In genomic region chr9:133478851-133479711, GRCh38 we compare ENCODE assay signal across 8 cellular contexts.
DNase-seq lines count a peak whose midpoint lies in the region; ATAC-seq and TF ChIP-seq lines count a peak whose summit lies in the region.

Gene SLC2A6 (minus strand): TSS chr9:133479099. CDS start chr9:133479059, 40 bp downstream.

- POLR2A ChIA-PET in AG04449 (lab: Yijun Ruan, JAX), result interaction anchor here (0.7 to 2.1 kb wide), 5 partner anchors 11 to 237 kb away, joined by 3 to 8 read pairs (median 4); partner anchors contain the start of genes CACFD1, MED22 and RPL7A

- DNase-seq in AG04449 (ENCODE audit: low read depth, low spot score) (no peak), NCI-H2196 (lab: John Stamatoyannopoulos, UW; ENCODE audit: unreplicated experiment) (peak; percentile 90), islet precursor cell (peak; percentile 95)
- peak; percentile 60 to 69 for DNase-seq in central memory CD8-positive, alpha-beta T cell (ENCODE audit: low spot score in 2 of 2)
- DNase-seq in stimulated activated CD4-positive, alpha-beta T cell treated with anti-CD3 and anti-CD28 coated beads, Interleukin-12 subunit alpha, Interleukin-12 subunit beta, amount 100 ng/mL, for 24 hours (ENCODE audit: low read depth in 2 of 2), result peak; percentile 67 to 74

- H3K27ac Mint-ChIP-seq in central memory CD8-positive, alpha-beta T cell (ENCODE audit: low read depth), result peak within 1 kb of the TSS; percentile 32

- peaks cover 2% of the 10 kb centered on the region for H3K36me3 Mint-ChIP-seq in central memory CD8-positive, alpha-beta T cell (ENCODE audit: insufficient read depth)

- H3K4me1 Mint-ChIP-seq in central memory CD8-positive, alpha-beta T cell, result peaks cover 11% of the 10 kb centered on the region

- TF ChIP-seq CTCF in AG04449 (IDR thresholded peaks at IDR 0.05; ENCODE audit: insufficient read depth, low read length, missing control alignments), result no peak

- H3K9me3 Mint-ChIP-seq in central memory CD8-positive, alpha-beta T cell, result no peaks in the 10 kb centered on the region

- H3K4me3 ChIP-seq in AG04449 (ENCODE audit: low read depth, low read length), result peak within 1 kb of the TSS; percentile 66

- H3K4me3 Mint-ChIP-seq in central memory CD8-positive, alpha-beta T cell, result peak within 1 kb of the TSS; percentile 66

- ATAC-seq in GM18868 (IDR thresholded peaks at IDR 0.05; ENCODE audit: unreplicated experiment) (peak; percentile 90), HG03095 (IDR thresholded peaks at IDR 0.05; ENCODE audit: unreplicated experiment) (peak; percentile 87)
- peak; percentile 99 for ATAC-seq in activated CD4-positive, CD25-positive, alpha-beta regulatory T cell treated with anti-CD3 and anti-CD28 coated beads, Interleukin-2, amount 50 U/mL, for 24 hours
- peak; percentile 95 for ATAC-seq in central memory CD8-positive, alpha-beta T cell (replicated peaks; ENCODE audit: extremely low read depth, poor library complexity, severe bottlenecking)

- no peaks in the 10 kb centered on the region for H3K27me3 Mint-ChIP-seq in central memory CD8-positive, alpha-beta T cell

- CTCF ChIA-PET in AG04449 (lab: Yijun Ruan, JAX), result interaction anchor here (1.1 to 2.5 kb wide), 7 partner anchors 8 to 298 kb away, joined by 3 to 11 read pairs (median 4); no protein-coding TSS in a partner anchor
